Comparison of ENCODE assay signal across 3 cellular contexts in genomic region chr11:12772324-12772723, GRCh38.
TF ChIP-seq lines count a peak whose summit lies in the region.

No MANE protein-coding gene starts in this region.

TF ChIP-seq in A549, 52 proteins besides CTCF, POLR2A, EP300 and RAD21:
- TF ChIP-seq ESRRA (IDR thresholded peaks at IDR 0.05; ENCODE audit: borderline replicate concordance, low read length) = no peak
- TF ChIP-seq ZFP36 (IDR thresholded peaks at IDR 0.05; ENCODE audit: borderline replicate concordance, partially characterized antibody) = no peak

TF ChIP-seq in IMR-90, 13 proteins besides CTCF, POLR2A, EP300 and RAD21:
- TF ChIP-seq ELK1 (IDR thresholded peaks at IDR 0.05; ENCODE audit: borderline replicate concordance, low read depth, low read length) (no peak), CEBPB (IDR thresholded peaks at IDR 0.05; ENCODE audit: low read depth, low read length) (no peak), RCOR1 (IDR thresholded peaks at IDR 0.05; ENCODE audit: insufficient replicate concordance, low read length) (no peak), CHD1 (IDR thresholded peaks at IDR 0.05; ENCODE audit: low read depth, low read length) (no peak), NFE2L2 (IDR thresholded peaks at IDR 0.05; ENCODE audit: low read depth, low read length) (no peak), FOS (IDR thresholded peaks at IDR 0.05; ENCODE audit: low read depth, low read length) (no peak), MAFK (IDR thresholded peaks at IDR 0.05; ENCODE audit: low read depth, low read length) (no peak), MXI1 (IDR thresholded peaks at IDR 0.05; ENCODE audit: borderline replicate concordance, low read depth, low read length) (no peak), MAZ (IDR thresholded peaks at IDR 0.05; ENCODE audit: borderline replicate concordance, low read depth, low read length) (no peak), USF2 (IDR thresholded peaks at IDR 0.05; ENCODE audit: low read depth, low read length) (no peak), RFX5 (IDR thresholded peaks at IDR 0.05; ENCODE audit: low read depth, low read length) (no peak), SMC3 (IDR thresholded peaks at IDR 0.05; ENCODE audit: low read depth, low read length) (no peak), BHLHE40 (IDR thresholded peaks at IDR 0.05; ENCODE audit: low read depth, low read length) (no peak)

TF ChIP-seq in WTC11, 78 proteins besides CTCF, POLR2A, EP300 and RAD21 (continued from another document):
- TF ChIP-seq AR (CRISPR knock-in tag; IDR thresholded peaks at IDR 0.05) = no peak
- no peak for TF ChIP-seq USF2 (CRISPR knock-in tag; IDR thresholded peaks at IDR 0.05)
- TF ChIP-seq ZNF317 (CRISPR knock-in tag; IDR thresholded peaks at IDR 0.05; ENCODE audit: borderline replicate concordance, low read depth) = no peak
- TF ChIP-seq PRRX2 (CRISPR knock-in tag; IDR thresholded peaks at IDR 0.05) = no peak
- TF ChIP-seq HMGA2 (CRISPR knock-in tag; IDR thresholded peaks at IDR 0.05) = no peak
- TF ChIP-seq, protein P1, sequence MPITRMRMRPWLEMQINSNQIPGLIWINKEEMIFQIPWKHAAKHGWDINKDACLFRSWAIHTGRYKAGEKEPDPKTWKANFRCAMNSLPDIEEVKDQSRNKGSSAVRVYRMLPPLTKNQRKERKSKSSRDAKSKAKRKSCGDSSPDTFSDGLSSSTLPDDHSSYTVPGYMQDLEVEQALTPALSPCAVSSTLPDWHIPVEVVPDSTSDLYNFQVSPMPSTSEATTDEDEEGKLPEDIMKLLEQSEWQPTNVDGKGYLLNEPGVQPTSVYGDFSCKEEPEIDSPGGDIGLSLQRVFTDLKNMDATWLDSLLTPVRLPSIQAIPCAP (CRISPR knock-in tag; IDR thresholded peaks at IDR 0.05) = no peak
- no peak for TF ChIP-seq EMX1 (CRISPR knock-in tag; IDR thresholded peaks at IDR 0.05)
- TF ChIP-seq ZNF396 (CRISPR knock-in tag; IDR thresholded peaks at IDR 0.05; ENCODE audit: borderline replicate concordance) = no peak
- TF ChIP-seq SP1 (CRISPR knock-in tag; conservative IDR thresholded peaks at IDR 0.05) = no peak
